In the genomic region with DNA sequence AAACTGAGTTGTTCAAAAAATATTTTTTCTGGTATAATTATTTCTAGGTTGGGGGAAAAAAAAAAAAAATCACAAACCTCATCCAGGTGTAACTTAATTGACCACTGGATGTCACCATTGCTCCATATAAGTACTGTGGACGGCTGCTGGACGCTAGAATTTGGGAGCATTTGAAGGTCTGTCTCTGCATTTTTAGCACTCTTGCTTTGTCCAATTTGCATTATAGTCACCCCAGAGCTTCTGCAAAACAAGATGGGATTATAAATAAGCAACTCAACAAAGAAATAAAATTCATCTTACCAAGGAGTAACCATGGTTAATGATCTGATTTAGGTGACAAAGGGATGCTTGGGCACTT, we compare ENCODE assay signal across 9 cellular contexts.
DNase-seq lines count a peak whose midpoint lies in the region; ATAC-seq and TF ChIP-seq lines count a peak whose summit lies in the region.
"Had no signal": no experiment of that assay in that cellular context is flagged by ENCODE, and none has a peak within 500 bp of the region (broad histone marks: within the 10 kb centered on the region; RNA-seq: fewer than 3 reads in every experiment).

No MANE protein-coding gene starts in this region.

- DNase-seq in ACHN = peak; percentile 13
- peak; percentile 35 to 51 for DNase-seq in HAP-1 (ENCODE audit: low spot score in 2 of 2)
- peak; percentile 42 for DNase-seq in RWPE1 (ENCODE audit: low spot score)
- DNase-seq in iPS-NIHi11 (ENCODE audit: low spot score) = peak; percentile 70
- DNase-seq in spleen = no peak
- DNase-seq: activated effector memory CD4-positive, alpha-beta T cell treated with anti-CD3 and anti-CD28 coated beads, Interleukin-2, amount 50 U/mL, for 16 hours had no signal

- peaks cover 8% of the 10 kb centered on the region; the same call in 1 of the 2 replicates for H3K4me1 ChIP-seq in HAP-1
- no peaks in the 10 kb centered on the region for H3K4me1 ChIP-seq in spleen

- no peaks in the 10 kb centered on the region for H3K27me3 ChIP-seq in HAP-1 (ENCODE audit: low read depth)
- H3K27me3 ChIP-seq in spleen (replicated peaks in 1 of 7) = no peaks in the 10 kb centered on the region

- intact Hi-C loops in spleen (cut with DNase I; ENCODE audit: low total_unique reads) = no loop called here

- 37 to 48% (median 42%) methylated on average over 2 of the region's 2 CpGs for WGBS in spleen, 5 donors

- POLR2A ChIA-PET in RWPE1 (lab: Yijun Ruan, JAX; ENCODE audit: low non-redundant PET) = no interaction called here

- H3K9me3 ChIP-seq in HAP-1 (no peaks in the 10 kb centered on the region), spleen (no peaks in the 10 kb centered on the region)

- CTCF ChIA-PET in RWPE1 (lab: Yijun Ruan, JAX) = interaction anchor here (0.6 to 1.2 kb wide), 8 partner anchors 9 to 1049 kb away, joined by 3 to 9 read pairs (median 5); no protein-coding TSS in a partner anchor

- TF ChIP-seq CTCF in RWPE1 (conservative IDR thresholded peaks at IDR 0.05; ENCODE audit: low read depth) = peak; percentile 49
- peak in 1 of 11 experiments; percentile 27 for TF ChIP-seq CTCF in spleen (IDR thresholded peaks at IDR 0.05 in 8 of 11, conservative IDR thresholded peaks at IDR 0.05 in 3 of 11)

- in situ Hi-C loops in ACHN (cut with HindIII; ENCODE audit: low pct_ligation_motif_present, low pct_unique_long_range_greater_than_20kb, low sequenced_read_pairs) (no loop called here), HAP-1 (cut with MboI; ENCODE audit: low sequenced_read_pairs) (loop anchor here (10.0 kb wide), 1 partner anchor 191 kb away; no protein-coding TSS in a partner anchor)

- H3K4me3 ChIP-seq in HAP-1 (no peak overlapping the region), spleen (no peak overlapping the region)

- TF ChIP-seq POLR2A in spleen (IDR thresholded peaks at IDR 0.05) = no peak

- H3K27ac ChIP-seq in RWPE1 (no peak overlapping the region), spleen (no peak overlapping the region)

- H3K36me3 ChIP-seq in HAP-1 (replicated peaks) (no peaks in the 10 kb centered on the region), spleen (no peaks in the 10 kb centered on the region)

- ATAC-seq in GM21576 (IDR thresholded peaks at IDR 0.05; ENCODE audit: unreplicated experiment) (no peak), HG03378 (IDR thresholded peaks at IDR 0.05; ENCODE audit: unreplicated experiment) (no peak), GM19023 (IDR thresholded peaks at IDR 0.05; ENCODE audit: unreplicated experiment) (no peak)
